1 cellular context compared by ENCODE assay signal in the genomic region with DNA sequence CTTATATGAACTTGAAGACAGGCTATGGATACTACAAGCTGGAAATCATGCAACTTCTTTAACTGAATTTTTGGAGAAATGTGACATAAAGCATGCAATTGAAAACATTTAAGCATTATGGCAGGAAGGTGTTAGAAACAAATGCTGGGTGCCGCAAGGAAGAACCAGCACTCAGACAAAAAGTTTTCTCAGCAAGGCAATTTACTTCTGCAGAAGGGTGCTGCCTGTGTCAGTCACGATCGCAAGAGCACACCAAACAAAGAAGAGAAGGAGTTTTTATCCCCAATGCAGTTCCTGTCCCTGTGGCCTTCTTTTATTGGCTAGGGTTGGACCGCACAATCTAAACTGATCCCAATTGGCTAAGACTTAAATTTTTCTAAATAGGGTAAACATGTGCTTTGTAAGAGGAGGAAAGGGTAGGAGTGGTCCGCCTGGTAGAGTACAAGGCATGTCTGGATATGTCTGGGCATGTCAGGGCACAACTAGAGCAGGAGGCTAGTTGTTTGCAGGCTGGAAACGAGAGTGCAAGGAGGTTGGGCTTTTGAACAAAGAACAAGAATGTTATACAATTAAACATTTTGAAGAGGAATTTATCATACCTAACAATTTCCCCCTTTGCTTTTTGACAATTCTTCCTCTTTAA.
TF ChIP-seq lines count a peak whose summit lies in the region.

No MANE protein-coding gene starts in this region.

TF ChIP-seq in GM12878, 131 proteins besides CTCF, POLR2A, EP300 and RAD21:
- TF ChIP-seq, protein P1, sequence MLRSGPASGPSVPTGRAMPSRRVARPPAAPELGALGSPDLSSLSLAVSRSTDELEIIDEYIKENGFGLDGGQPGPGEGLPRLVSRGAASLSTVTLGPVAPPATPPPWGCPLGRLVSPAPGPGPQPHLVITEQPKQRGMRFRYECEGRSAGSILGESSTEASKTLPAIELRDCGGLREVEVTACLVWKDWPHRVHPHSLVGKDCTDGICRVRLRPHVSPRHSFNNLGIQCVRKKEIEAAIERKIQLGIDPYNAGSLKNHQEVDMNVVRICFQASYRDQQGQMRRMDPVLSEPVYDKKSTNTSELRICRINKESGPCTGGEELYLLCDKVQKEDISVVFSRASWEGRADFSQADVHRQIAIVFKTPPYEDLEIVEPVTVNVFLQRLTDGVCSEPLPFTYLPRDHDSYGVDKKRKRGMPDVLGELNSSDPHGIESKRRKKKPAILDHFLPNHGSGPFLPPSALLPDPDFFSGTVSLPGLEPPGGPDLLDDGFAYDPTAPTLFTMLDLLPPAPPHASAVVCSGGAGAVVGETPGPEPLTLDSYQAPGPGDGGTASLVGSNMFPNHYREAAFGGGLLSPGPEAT (IDR thresholded peaks at IDR 0.05; ENCODE audit: low read depth): peak; percentile 37; the same call in 1 of the 2 replicates
- TF ChIP-seq SMC3 (IDR thresholded peaks at IDR 0.05; ENCODE audit: borderline replicate concordance, low read length) (no peak), KLF5 (IDR thresholded peaks at IDR 0.05; ENCODE audit: partially characterized antibody) (peak; percentile 93), CBX5 (IDR thresholded peaks at IDR 0.05; ENCODE audit: low read depth) (peak; percentile 98)
